In genomic region chr14:31024042-31024480, GRCh38 we compare ENCODE assay signal across 10 cellular contexts. TPM values are rescaled to one million over a fixed set of nuclear protein-coding genes. Genes with fewer than 3 reads are reported as not detected.
DNase-seq lines count a peak whose midpoint lies in the region; ATAC-seq, FAIRE-seq and TF ChIP-seq lines count a peak whose summit lies in the region.
"Had no signal": no experiment of that assay in that cellular context is flagged by ENCODE, and none has a peak within 500 bp of the region (broad histone marks: within the 10 kb centered on the region; RNA-seq: fewer than 3 reads in every experiment).

No MANE protein-coding gene starts in this region.

- ATAC-seq in lower lobe of right lung = no peak
- no peak for ATAC-seq in HG02970 (IDR thresholded peaks at IDR 0.05; ENCODE audit: low FRiP score, unreplicated experiment)

- peak overlapping the region; percentile 86 for H3K27ac Mint-ChIP-seq in activated naive CD4-positive, alpha-beta T cell treated with anti-CD3 and anti-CD28 coated beads, Interleukin-2, amount 50 U/mL, for 24 hours
- no peak overlapping the region for H3K27ac Mint-ChIP-seq in astrocyte (ENCODE audit: unreplicated experiment)

- peak overlapping the region; percentile 92 for H3K9ac ChIP-seq in astrocyte (ENCODE audit: low read length)

- H3K9me3 Mint-ChIP-seq in activated naive CD4-positive, alpha-beta T cell treated with anti-CD3 and anti-CD28 coated beads, Interleukin-2, amount 50 U/mL, for 24 hours = no peaks in the 10 kb centered on the region
- peaks cover 3% of the 10 kb centered on the region for H3K9me3 Mint-ChIP-seq in astrocyte (ENCODE audit: unreplicated experiment)

- peaks cover 54% of the 10 kb centered on the region for H3K4me1 Mint-ChIP-seq in activated naive CD4-positive, alpha-beta T cell treated with anti-CD3 and anti-CD28 coated beads, Interleukin-2, amount 50 U/mL, for 24 hours
- H3K4me1 Mint-ChIP-seq in astrocyte (ENCODE audit: low read depth, unreplicated experiment) = peaks cover 6% of the 10 kb centered on the region

- FAIRE-seq in astrocyte (lab: Jason Lieb, UNC) = no peak

- TF ChIP-seq POLR2A in tibial nerve (IDR thresholded peaks at IDR 0.05) = no peak

- intact Hi-C loops in lower lobe of right lung (cut with DNase I) = no loop called here

- TF ChIP-seq EP300 in tibial nerve (IDR thresholded peaks at IDR 0.05) = no peak

- peaks cover 59% of the 10 kb centered on the region for H4K20me1 ChIP-seq in astrocyte (ENCODE audit: insufficient read depth, low read length)

- no peak for DNase-seq in activated naive CD4-positive, alpha-beta T cell treated with Interleukin-2 at 50 U/mL for 16 hours
- DNase-seq in astrocyte (ENCODE audit: low read depth) = no peak
- DNase-seq in lower lobe of right lung = no peak
- DNase-seq in tibial nerve (ENCODE audit: low spot score in 2 of 2) = no peak
- no peak for DNase-seq in NOMO-1 treated with dmso at 0.1 percent for 144 hours (lab: John Stamatoyannopoulos, UW; ENCODE audit: unreplicated experiment)
- DNase-seq in kidney tubule cell (ENCODE audit: low spot score) = no peak
- DNase-seq: aorta, NCI-H446 treated with DMSO at 0.1 percent for 48 hours had no signal

- H3K4me3 Mint-ChIP-seq in activated naive CD4-positive, alpha-beta T cell treated with anti-CD3 and anti-CD28 coated beads, Interleukin-2, amount 50 U/mL, for 24 hours = peak overlapping the region; percentile 96
- H3K4me3 Mint-ChIP-seq in astrocyte (ENCODE audit: unreplicated experiment) = peak overlapping the region; percentile 96

- peaks cover 71% of the 10 kb centered on the region for H3K79me2 ChIP-seq in astrocyte (ENCODE audit: insufficient read depth, low read length)

- no peak overlapping the region for H2AFZ ChIP-seq in astrocyte (ENCODE audit: low read depth, low read length)

- H3K4me2 ChIP-seq in astrocyte (ENCODE audit: low read length) = peak overlapping the region; percentile 93

- H3K27me3 Mint-ChIP-seq in activated naive CD4-positive, alpha-beta T cell treated with anti-CD3 and anti-CD28 coated beads, Interleukin-2, amount 50 U/mL, for 24 hours = no peaks in the 10 kb centered on the region
- no peaks in the 10 kb centered on the region for H3K27me3 Mint-ChIP-seq in astrocyte (ENCODE audit: low read depth, unreplicated experiment)

- H3K9me3 ChIP-seq in astrocyte (ENCODE audit: insufficient read depth, low read depth, low read length) = no peaks in the 10 kb centered on the region
- H3K9me3 ChIP-seq in lower lobe of right lung = no peaks in the 10 kb centered on the region
- H3K9me3 ChIP-seq in tibial nerve = no peaks in the 10 kb centered on the region

- H3K36me3 Mint-ChIP-seq in activated naive CD4-positive, alpha-beta T cell treated with anti-CD3 and anti-CD28 coated beads, Interleukin-2, amount 50 U/mL, for 24 hours = no peaks in the 10 kb centered on the region
- H3K36me3 Mint-ChIP-seq in astrocyte (ENCODE audit: low read depth, unreplicated experiment) = peaks cover 13% of the 10 kb centered on the region

- H3K36me3 ChIP-seq in astrocyte (ENCODE audit: insufficient read depth, low read length) = peaks cover 15% of the 10 kb centered on the region
- no peaks in the 10 kb centered on the region for H3K36me3 ChIP-seq in lower lobe of right lung
- peaks cover 0 to 11% (median 0%) of the 10 kb centered on the region in 3 donors for H3K36me3 ChIP-seq in tibial nerve

- H3K27ac ChIP-seq in astrocyte (ENCODE audit: low read depth, low read length) (no peak overlapping the region), lower lobe of right lung (no peak overlapping the region), tibial nerve (peak overlapping the region in 3 of 4 donors; percentile 99 to 100 (median 100))

- H3K4me3 ChIP-seq in astrocyte (ENCODE audit: insufficient read depth, low read depth, low read length) (peak overlapping the region; percentile 96), lower lobe of right lung (peak overlapping the region; percentile 95), tibial nerve (no peak overlapping the region)

- TF ChIP-seq CTCF in astrocyte (IDR thresholded peaks at IDR 0.05; ENCODE audit: insufficient read depth, low read depth, low read length) (no peak), lower lobe of right lung (IDR thresholded peaks at IDR 0.05) (no peak), tibial nerve (IDR thresholded peaks at IDR 0.05) (no peak)

- peaks cover 10% of the 10 kb centered on the region for H3K4me1 ChIP-seq in astrocyte (ENCODE audit: insufficient read depth, low read length)
- peaks cover 29% of the 10 kb centered on the region for H3K4me1 ChIP-seq in lower lobe of right lung
- H3K4me1 ChIP-seq in tibial nerve = peaks cover 0 to 63% (median 9%) of the 10 kb centered on the region in 4 donors

- H3K27me3 ChIP-seq in astrocyte (ENCODE audit: insufficient read depth, low read length) = no peaks in the 10 kb centered on the region
- no peaks in the 10 kb centered on the region for H3K27me3 ChIP-seq in lower lobe of right lung (ENCODE audit: low read depth)
- no peaks in the 10 kb centered on the region for H3K27me3 ChIP-seq in tibial nerve

RNA-seq across cellular contexts. Expression of gene AP4S1, which starts 1.4 kb away (rescaled TPM):
- total RNA-seq in astrocyte (5.7 TPM in 2 replicates), lower lobe of right lung (8.6 TPM), tibial nerve (10 to 100 TPM in 2 of 4 donors, 1 to 10 TPM in 2; 7.2 to 36.1 (median 16.3) TPM)

RNA-seq across cellular contexts. Expression of gene STRN3, which starts 2.1 kb away (rescaled TPM):
- 46.6 and 48.4 TPM in 2 replicates for total RNA-seq in astrocyte
- total RNA-seq in lower lobe of right lung = 32.8 TPM
- 10 to 100 TPM; 33.5 to 68.8 (median 57.0) TPM for total RNA-seq in tibial nerve

Comparison
In these comparisons a context has a peak if more than half of its experiments do, and no peak if none do; other contexts are left out.
1. H3K27ac ChIP-seq: peak in tibial nerve (3 of 4); none in astrocyte (single experiment) and lower lobe of right lung (single experiment).
2. H3K4me3 ChIP-seq: peak in astrocyte (single experiment) and lower lobe of right lung (single experiment); none in tibial nerve (0 of 4).